16 cellular contexts compared by ENCODE assay signal in genomic region chr1:172949096-172949495, GRCh38.
DNase-seq lines count a peak whose midpoint lies in the region; ATAC-seq and TF ChIP-seq lines count a peak whose summit lies in the region.
"Had no signal": no experiment of that assay in that cellular context is flagged by ENCODE, and none has a peak within 500 bp of the region (broad histone marks: within the 10 kb centered on the region; RNA-seq: fewer than 3 reads in every experiment).

No MANE protein-coding gene starts in this region.

- intact Hi-C loops in left ventricle myocardium inferior (cut with micrococcal nuclease): no loop called here

- no peaks in the 10 kb centered on the region for H3K36me3 ChIP-seq in left ventricle myocardium inferior
- H3K36me3 ChIP-seq: BLaER1 treated with 17β-estradiol and CSF1 and Interleukin-3, amounts not matched to agents 10 nM and 100 nM; HAP-1 had no signal

- peaks cover 3% of the 10 kb centered on the region for H3K36me3 Mint-ChIP-seq in activated naive CD8-positive, alpha-beta T cell treated with anti-CD3 and anti-CD28 coated beads, Interleukin-2, amount 10 ng/mL, durations not matched to agents 7 days and 5 days
- no peaks in the 10 kb centered on the region for H3K36me3 Mint-ChIP-seq in activated naive CD8-positive, alpha-beta T cell treated with anti-CD3 and anti-CD28 coated beads, Interleukin-2, amount 50 U/mL, for 24 hours (ENCODE audit: low read depth)
- no peaks in the 10 kb centered on the region for H3K36me3 Mint-ChIP-seq in nephron progenitor cell (ENCODE audit: low read depth)
- H3K36me3 Mint-ChIP-seq: CD8-positive, alpha-beta T cell had no signal

- peak overlapping the region; percentile 31 for H3K27ac Mint-ChIP-seq in activated naive CD8-positive, alpha-beta T cell treated with anti-CD3 and anti-CD28 coated beads, Interleukin-2, amount 10 ng/mL, durations not matched to agents 7 days and 5 days
- H3K27ac Mint-ChIP-seq in activated naive CD8-positive, alpha-beta T cell treated with anti-CD3 and anti-CD28 coated beads, Interleukin-2, amount 50 U/mL, for 24 hours: no peak overlapping the region
- no peak overlapping the region for H3K27ac Mint-ChIP-seq in nephron progenitor cell
- H3K27ac Mint-ChIP-seq: B cell; CD8-positive, alpha-beta T cell had no signal

- no peak for DNase-seq in activated naive CD8-positive, alpha-beta T cell treated with anti-CD3 and anti-CD28 coated beads, Interleukin-2, amount 10 ng/mL, durations not matched to agents 7 days and 5 days
- DNase-seq in activated naive CD8-positive, alpha-beta T cell treated with anti-CD3 and anti-CD28 coated beads, Interleukin-2, amount 50 U/mL, for 24 hours: no peak
- DNase-seq in lung microvascular endothelial cell (ENCODE audit: low read depth in 2 of 2) (peak; percentile 66 to 80), nephron progenitor cell (no peak), activated gamma-delta T cell (lab: John Stamatoyannopoulos, UW) (no peak), left ventricle myocardium inferior (no peak)
- DNase-seq: Calu3, DMS79 treated with DMSO at 0.1 percent for 48 hours had no signal

- no peaks in the 10 kb centered on the region for H3K27me3 ChIP-seq in left ventricle myocardium inferior (ENCODE audit: low read depth)
- H3K27me3 ChIP-seq: BLaER1 treated with 17β-estradiol and CSF1 and Interleukin-3, amounts not matched to agents 10 nM and 100 nM had no signal

- peaks cover 28% of the 10 kb centered on the region for H3K4me1 Mint-ChIP-seq in activated naive CD8-positive, alpha-beta T cell treated with anti-CD3 and anti-CD28 coated beads, Interleukin-2, amount 10 ng/mL, durations not matched to agents 7 days and 5 days
- H3K4me1 Mint-ChIP-seq in activated naive CD8-positive, alpha-beta T cell treated with anti-CD3 and anti-CD28 coated beads, Interleukin-2, amount 50 U/mL, for 24 hours: peaks cover 38% of the 10 kb centered on the region
- no peaks in the 10 kb centered on the region for H3K4me1 Mint-ChIP-seq in nephron progenitor cell

- no peaks in the 10 kb centered on the region for H3K4me1 ChIP-seq in left ventricle myocardium inferior
- H3K4me1 ChIP-seq: HAP-1 had no signal

- H3K4me3 Mint-ChIP-seq in activated naive CD8-positive, alpha-beta T cell treated with anti-CD3 and anti-CD28 coated beads, Interleukin-2, amount 10 ng/mL, durations not matched to agents 7 days and 5 days: no peak overlapping the region
- no peak overlapping the region for H3K4me3 Mint-ChIP-seq in activated naive CD8-positive, alpha-beta T cell treated with anti-CD3 and anti-CD28 coated beads, Interleukin-2, amount 50 U/mL, for 24 hours
- no peak overlapping the region for H3K4me3 Mint-ChIP-seq in nephron progenitor cell
- H3K4me3 Mint-ChIP-seq: B cell; CD8-positive, alpha-beta T cell had no signal

- no peaks in the 10 kb centered on the region for H3K9me3 ChIP-seq in left ventricle myocardium inferior (replicated peaks)
- H3K9me3 ChIP-seq: A549; BLaER1 treated with 17β-estradiol and CSF1 and Interleukin-3, amounts not matched to agents 10 nM and 100 nM; HAP-1 had no signal

- no peak overlapping the region for H3K4me3 ChIP-seq in left ventricle myocardium inferior
- H3K4me3 ChIP-seq: A549; BLaER1 treated with 17β-estradiol and CSF1 and Interleukin-3, amounts not matched to agents 10 nM and 100 nM; GM12878; HAP-1 had no signal

- no peak overlapping the region for H3K27ac ChIP-seq in left ventricle myocardium inferior (replicated peaks)
- H3K27ac ChIP-seq: 22Rv1; A549; BLaER1 treated with 17β-estradiol and CSF1 and Interleukin-3, amounts not matched to agents 10 nM and 100 nM had no signal

- no peak for TF ChIP-seq CTCF in nephron progenitor cell (IDR thresholded peaks at IDR 0.05)
- TF ChIP-seq CTCF in left ventricle myocardium inferior (IDR thresholded peaks at IDR 0.05; ENCODE audit: borderline replicate concordance): no peak

- no peak for ATAC-seq in activated naive CD8-positive, alpha-beta T cell treated with anti-CD3 and anti-CD28 coated beads, Interleukin-2, amount 10 ng/mL, durations not matched to agents 7 days and 5 days (ENCODE audit: low read depth)
- no peak for ATAC-seq in activated naive CD8-positive, alpha-beta T cell treated with anti-CD3 and anti-CD28 coated beads, Interleukin-2, amount 50 U/mL, for 24 hours
- peak; percentile 27; the same call in 2 of the 3 replicates for ATAC-seq in SK-N-SH treated with all-trans-retinoic acid at 6 μM for 48 hours
- ATAC-seq: CD8-positive, alpha-beta T cell; GM12878 had no signal

- H3K9me3 Mint-ChIP-seq in activated naive CD8-positive, alpha-beta T cell treated with anti-CD3 and anti-CD28 coated beads, Interleukin-2, amount 10 ng/mL, durations not matched to agents 7 days and 5 days: peaks cover 3% of the 10 kb centered on the region
- no peaks in the 10 kb centered on the region for H3K9me3 Mint-ChIP-seq in activated naive CD8-positive, alpha-beta T cell treated with anti-CD3 and anti-CD28 coated beads, Interleukin-2, amount 50 U/mL, for 24 hours
- no peaks in the 10 kb centered on the region for H3K9me3 Mint-ChIP-seq in nephron progenitor cell
- H3K9me3 Mint-ChIP-seq: CD8-positive, alpha-beta T cell had no signal

- H3K27me3 Mint-ChIP-seq in activated naive CD8-positive, alpha-beta T cell treated with anti-CD3 and anti-CD28 coated beads, Interleukin-2, amount 10 ng/mL, durations not matched to agents 7 days and 5 days: no peaks in the 10 kb centered on the region
- H3K27me3 Mint-ChIP-seq in activated naive CD8-positive, alpha-beta T cell treated with anti-CD3 and anti-CD28 coated beads, Interleukin-2, amount 50 U/mL, for 24 hours: peaks cover 7% of the 10 kb centered on the region
- peaks cover 4% of the 10 kb centered on the region for H3K27me3 Mint-ChIP-seq in nephron progenitor cell (ENCODE audit: low read depth, poor library complexity)
- H3K27me3 Mint-ChIP-seq: B cell had no signal

- POLR2A ChIA-PET in activated naive CD8-positive, alpha-beta T cell treated with anti-CD3 and anti-CD28 coated beads, Interleukin-2, amount 10 ng/mL, durations not matched to agents 7 days and 5 days (lab: Charles Lee): no interaction called here

TF ChIP-seq in SK-N-SH treated with all-trans-retinoic acid at 6 μM for 48 hours, 23 proteins besides CTCF, POLR2A, EP300 and RAD21 (continues in another document):
- TF ChIP-seq TCF4 (CRISPR knock-in tag; IDR thresholded peaks at IDR 0.05; ENCODE audit: borderline replicate concordance) (no peak), ZNF565 (CRISPR knock-in tag; conservative IDR thresholded peaks at IDR 0.05; ENCODE audit: low read depth) (no peak), TOX (CRISPR knock-in tag; IDR thresholded peaks at IDR 0.05; ENCODE audit: borderline replicate concordance) (no peak), ZC3H10 (CRISPR knock-in tag; IDR thresholded peaks at IDR 0.05) (no peak), CREB5 (CRISPR knock-in tag; IDR thresholded peaks at IDR 0.05; ENCODE audit: low read depth) (no peak), PATZ1 (CRISPR knock-in tag; IDR thresholded peaks at IDR 0.05; ENCODE audit: borderline replicate concordance) (no peak), BACH2 (CRISPR knock-in tag; IDR thresholded peaks at IDR 0.05; ENCODE audit: borderline replicate concordance) (no peak), ZFP3 (CRISPR knock-in tag; IDR thresholded peaks at IDR 0.05) (no peak), RARB (CRISPR knock-in tag; IDR thresholded peaks at IDR 0.05) (no peak), CSRNP3 (CRISPR knock-in tag; IDR thresholded peaks at IDR 0.05) (no peak), ESRRG (CRISPR knock-in tag; IDR thresholded peaks at IDR 0.05) (no peak)

Comparison
In these comparisons a context has a peak if more than half of its experiments do, and no peak if none do; other contexts are left out.
1. DNase-seq: peak in lung microvascular endothelial cell (2 of 2); none in activated naive CD8-positive, alpha-beta T cell treated with anti-CD3 and anti-CD28 coated beads, Interleukin-2, amount 10 ng/mL, durations not matched to agents 7 days and 5 days (single experiment), activated naive CD8-positive, alpha-beta T cell treated with anti-CD3 and anti-CD28 coated beads, Interleukin-2, amount 50 U/mL, for 24 hours (single experiment), nephron progenitor cell (single experiment), activated gamma-delta T cell (single experiment) and left ventricle myocardium inferior (single experiment).